In the genomic region with DNA sequence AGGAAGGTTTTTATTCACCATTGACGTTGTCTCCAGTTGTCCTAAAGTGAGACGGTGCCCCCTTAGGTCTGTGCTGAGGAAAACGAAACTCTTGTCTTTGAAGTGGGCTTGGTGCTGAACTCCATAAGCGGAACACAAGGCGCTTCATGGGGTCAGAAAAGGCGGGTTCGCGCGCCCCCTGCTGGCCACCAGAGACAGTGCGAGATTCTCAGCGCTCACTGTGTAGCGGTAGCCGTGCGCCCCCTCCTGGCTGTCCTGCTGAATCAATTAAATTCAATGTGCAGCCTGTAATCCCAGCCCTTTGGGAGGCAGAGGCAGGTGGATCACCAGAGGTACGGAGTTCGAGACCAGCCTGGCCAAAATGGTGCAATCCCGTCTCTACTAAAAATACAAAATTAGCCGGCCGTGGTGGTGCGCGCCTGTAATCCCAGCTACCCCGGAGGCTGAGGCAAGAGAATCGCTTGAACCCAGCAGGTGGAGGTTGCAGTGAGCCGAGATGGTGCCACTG, we compare ENCODE assay signal across 8 cellular contexts.
DNase-seq lines count a peak whose midpoint lies in the region; ATAC-seq, FAIRE-seq and TF ChIP-seq lines count a peak whose summit lies in the region.

No MANE protein-coding gene starts in this region.

- FAIRE-seq in GM19239 (lab: Jason Lieb, UNC): peak; percentile 67
- no peak for FAIRE-seq in bronchial epithelial cell (lab: Jason Lieb, UNC)

- peak; percentile 97 for TF ChIP-seq CTCF in bronchial epithelial cell (IDR thresholded peaks at IDR 0.05; ENCODE audit: insufficient read depth, low read length, severe bottlenecking)

- no peaks in the 10 kb centered on the region for H3K36me3 ChIP-seq in bronchial epithelial cell (ENCODE audit: control insufficient read depth, insufficient read depth, low read length)

- ATAC-seq in HG03342 (IDR thresholded peaks at IDR 0.05; ENCODE audit: unreplicated experiment): peak; percentile 88

- peak; percentile 64 for DNase-seq in AG20443 (ENCODE audit: low spot score)
- no peak for DNase-seq in GM19239 (ENCODE audit: insufficient read length, low spot score)
- peak; percentile 37 to 74 for DNase-seq in NCI-H446 (lab: John Stamatoyannopoulos, UW)
- peak; percentile 65 to 67 (median 66) for DNase-seq in activated CD4-positive, CD25-positive, alpha-beta regulatory T cell (lab: John Stamatoyannopoulos, UW)
- DNase-seq in bronchial epithelial cell (ENCODE audit: low read depth): peak; percentile 44
- DNase-seq in kidney tubule cell (ENCODE audit: low spot score): peak; percentile 73
- DNase-seq in stimulated activated CD4-positive, alpha-beta T cell treated with anti-CD3 and anti-CD28 coated beads, Interleukin-2, amount 100 ng/mL, for 4 hours (ENCODE audit: low read depth): peak; percentile 69

- no peak overlapping the region for H3K4me3 ChIP-seq in bronchial epithelial cell (ENCODE audit: low read depth, low read length)

- no peaks in the 10 kb centered on the region for H3K27me3 ChIP-seq in bronchial epithelial cell (ENCODE audit: control insufficient read depth, insufficient read depth, low read length)
